In genomic region chr7:37820708-37821468, GRCh38 we compare ENCODE assay signal across 14 cellular contexts.
DNase-seq lines count a peak whose midpoint lies in the region; ATAC-seq and TF ChIP-seq lines count a peak whose summit lies in the region.
"Had no signal": no experiment of that assay in that cellular context is flagged by ENCODE, and none has a peak within 500 bp of the region (broad histone marks: within the 10 kb centered on the region; RNA-seq: fewer than 3 reads in every experiment).

No MANE protein-coding gene starts in this region.

- in situ Hi-C loops in GM13977 (cut with MboI; ENCODE audit: low pct_unique_long_range_greater_than_20kb, low sequenced_read_pairs, unreplicated experiment): no loop called here

- H3K36me3 Mint-ChIP-seq in nephron progenitor cell (ENCODE audit: low read depth): peaks cover 4% of the 10 kb centered on the region
- H3K36me3 Mint-ChIP-seq: type B pancreatic cell had no signal

- H3K27me3 Mint-ChIP-seq in nephron progenitor cell (ENCODE audit: low read depth, poor library complexity): peaks cover 7% of the 10 kb centered on the region
- H3K27me3 Mint-ChIP-seq: type B pancreatic cell had no signal

- H3K27ac Mint-ChIP-seq in nephron progenitor cell: no peak overlapping the region
- H3K27ac Mint-ChIP-seq: type B pancreatic cell had no signal

- peak; percentile 54 for ATAC-seq in GM19372 (IDR thresholded peaks at IDR 0.05; ENCODE audit: low read depth, unreplicated experiment)
- ATAC-seq in HG02610 (IDR thresholded peaks at IDR 0.05; ENCODE audit: unreplicated experiment): peak; percentile 47
- ATAC-seq in HG03354 (IDR thresholded peaks at IDR 0.05; ENCODE audit: poor library complexity, severe bottlenecking, unreplicated experiment): peak; percentile 90
- ATAC-seq: A549 had no signal

- H3K4me3 ChIP-seq in GM12864 (ENCODE audit: low read depth, low read length): no peak overlapping the region; the same call in 1 of the 2 replicates
- H3K4me3 ChIP-seq: A549, cardiac muscle cell had no signal

- peak; percentile 75 for DNase-seq in GM12864 (ENCODE audit: low read depth)
- no peak for DNase-seq in iPS-NIHi7 (ENCODE audit: extremely low spot score)
- DNase-seq in nephron progenitor cell: no peak
- DNase-seq in cerebellar nuclear complex (lab: John Stamatoyannopoulos, UW): no peak
- no peak for DNase-seq in GM13977 (ENCODE audit: low spot score)
- DNase-seq: activated CD8-positive, alpha-beta memory T cell treated with anti-CD3 and anti-CD28 coated beads for 24 hours; NCI-H2081; SHP77 treated with DMSO at 0.1 percent for 48 hours had no signal

- H3K4me1 Mint-ChIP-seq in nephron progenitor cell: no peaks in the 10 kb centered on the region

- TF ChIP-seq CTCF in GM12864 (IDR thresholded peaks at IDR 0.05; ENCODE audit: low read depth, low read length, missing control alignments) (no peak), nephron progenitor cell (IDR thresholded peaks at IDR 0.05) (no peak), GM13977 (IDR thresholded peaks at IDR 0.05; ENCODE audit: extremely low read depth, insufficient read depth, missing control alignments) (no peak)

- no peak overlapping the region for H3K4me3 Mint-ChIP-seq in nephron progenitor cell
- H3K4me3 Mint-ChIP-seq: type B pancreatic cell had no signal

- peaks cover 26% of the 10 kb centered on the region for H3K9me3 Mint-ChIP-seq in nephron progenitor cell
- H3K9me3 Mint-ChIP-seq: type B pancreatic cell had no signal
